In the genomic region with DNA sequence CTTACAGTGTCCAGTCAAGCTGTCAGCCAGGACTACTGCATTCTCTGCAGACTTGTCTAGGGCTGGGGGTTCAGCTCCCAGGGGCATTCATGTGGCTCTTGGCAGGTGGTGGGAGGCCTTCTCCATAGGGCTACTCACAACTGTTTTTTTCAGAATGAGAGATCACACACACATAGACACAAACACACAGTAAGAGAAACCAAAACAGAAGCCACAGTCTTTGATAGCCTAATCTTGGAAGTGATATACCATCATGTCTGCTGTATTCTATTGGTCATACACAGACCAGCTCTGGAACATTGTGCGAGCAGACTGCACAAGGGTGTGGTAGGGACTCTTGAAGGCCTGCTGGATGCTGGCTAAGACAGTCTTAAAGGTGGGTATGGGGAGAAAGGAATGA, we compare ENCODE assay signal across 28 cellular contexts.
"Had no signal": no experiment of that assay in that cellular context is flagged by ENCODE, and none has a peak within 500 bp of the region (broad histone marks: within the 10 kb centered on the region; RNA-seq: fewer than 3 reads in every experiment).

No MANE protein-coding gene starts in this region.

- H3K9me3 ChIP-seq: breast epithelium, MG63, SJSA1 had no signal

- ATAC-seq: activated CD8-positive, alpha-beta T cell treated with anti-CD3 and anti-CD28 coated beads, Interleukin-2, amount 10 ng/mL, durations not matched to agents 7 days and 5 days; T-helper 17 cell had no signal

- H3K36me3 ChIP-seq: breast epithelium, MG63, SJSA1, WERI-Rb-1 had no signal

- H3K4me3 Mint-ChIP-seq: activated CD8-positive, alpha-beta T cell treated with anti-CD3 and anti-CD28 coated beads, Interleukin-2, amount 10 ng/mL, durations not matched to agents 7 days and 5 days; activated naive CD4-positive, alpha-beta T cell treated with anti-CD3 and anti-CD28 coated beads for 36 hours; activated naive CD8-positive, alpha-beta T cell treated with anti-CD3 and anti-CD28 coated beads, Interleukin-2, amount 10 ng/mL, durations not matched to agents 7 days and 5 days; activated T-helper 1 cell treated with anti-CD3 and anti-CD28 coated beads, Interleukin-12 subunit alpha, Interleukin-12 subunit beta, Interleukin-2, Interleukin-4 antibody, amounts not matched to agents 30 ng/mL and 10 ng/mL and 1 ng/mL, durations not matched to agents 14 hours and 24 hours and 36 hours; T-helper 17 cell had no signal

- H3K9me3 Mint-ChIP-seq: activated naive CD8-positive, alpha-beta T cell treated with anti-CD3 and anti-CD28 coated beads, Interleukin-2, amount 10 ng/mL, durations not matched to agents 7 days and 5 days; activated T-helper 1 cell treated with anti-CD3 and anti-CD28 coated beads, Interleukin-12 subunit alpha, Interleukin-12 subunit beta, Interleukin-2, Interleukin-4 antibody, amounts not matched to agents 30 ng/mL and 10 ng/mL and 1 ng/mL, durations not matched to agents 14 hours and 24 hours and 36 hours had no signal

- H3K36me3 Mint-ChIP-seq: activated naive CD8-positive, alpha-beta T cell treated with anti-CD3 and anti-CD28 coated beads, Interleukin-2, amount 10 ng/mL, durations not matched to agents 7 days and 5 days had no signal

- H3K4me3 ChIP-seq: breast epithelium, MG63, SJSA1 had no signal

- H3K27me3 Mint-ChIP-seq: activated naive CD8-positive, alpha-beta T cell treated with anti-CD3 and anti-CD28 coated beads, Interleukin-2, amount 10 ng/mL, durations not matched to agents 7 days and 5 days; T-helper 17 cell had no signal

- DNase-seq: activated CD4-positive, alpha-beta T cell treated with anti-CD3 and anti-CD28 coated beads for 4 hours; activated CD4-positive, alpha-beta T cell treated with anti-CD3 and anti-CD28 coated beads, Interleukin-2, amount 50 U/mL, for 4 hours; activated CD8-positive, alpha-beta memory T cell treated with anti-CD3 and anti-CD28 coated beads, Interleukin-2, amount 50 U/mL, for 48 hours; activated CD8-positive, alpha-beta T cell treated with anti-CD3 and anti-CD28 coated beads, Interleukin-2, amount 10 ng/mL, durations not matched to agents 7 days and 5 days; activated effector memory CD4-positive, alpha-beta T cell treated with anti-CD3 and anti-CD28 coated beads, Interleukin-2, amount 50 U/mL, for 16 hours; activated naive CD4-positive, alpha-beta T cell treated with anti-CD3 and anti-CD28 coated beads for 36 hours; activated naive CD8-positive, alpha-beta T cell treated with anti-CD3 and anti-CD28 coated beads, Interleukin-2, amount 10 ng/mL, durations not matched to agents 7 days and 5 days; activated T-cell treated with anti-CD3 and anti-CD28 coated beads, Interleukin-2, amount 50 U/mL, for 1 hour; aorta; caudate nucleus; MG63; MV-4-11; NCI-H1105; NCI-H1436; NCI-H1694 treated with DMSO at 0.1 percent for 48 hours; NCI-H2029 treated with DMSO at 0.1 percent for 48 hours; NCI-H345; NCI-H510A; NCI-H526 treated with DMSO at 0.1 percent for 48 hours; NCI-H82; NK-92 treated with Interleukin-12 subunit alpha and Interleukin-12 subunit beta, amount 100 ng/mL, for 24 hours; SHP77; T-helper 17 cell; T1000; WERI-Rb-1 had no signal

- H3K27ac ChIP-seq: breast epithelium, SJSA1, WERI-Rb-1 had no signal

- H3K27me3 ChIP-seq: breast epithelium, MG63, SJSA1 had no signal

- H3K4me1 ChIP-seq: breast epithelium, SJSA1 had no signal

- H3K27ac Mint-ChIP-seq: activated CD8-positive, alpha-beta T cell treated with anti-CD3 and anti-CD28 coated beads, Interleukin-2, amount 10 ng/mL, durations not matched to agents 7 days and 5 days; activated naive CD4-positive, alpha-beta T cell treated with anti-CD3 and anti-CD28 coated beads for 36 hours; activated naive CD8-positive, alpha-beta T cell treated with anti-CD3 and anti-CD28 coated beads, Interleukin-2, amount 10 ng/mL, durations not matched to agents 7 days and 5 days; activated T-helper 1 cell treated with anti-CD3 and anti-CD28 coated beads, Interleukin-12 subunit alpha, Interleukin-12 subunit beta, Interleukin-2, Interleukin-4 antibody, amounts not matched to agents 30 ng/mL and 10 ng/mL and 1 ng/mL, durations not matched to agents 14 hours and 24 hours and 36 hours; T-helper 17 cell had no signal
